Comparison of ENCODE assay signal across 26 cellular contexts in the genomic region with DNA sequence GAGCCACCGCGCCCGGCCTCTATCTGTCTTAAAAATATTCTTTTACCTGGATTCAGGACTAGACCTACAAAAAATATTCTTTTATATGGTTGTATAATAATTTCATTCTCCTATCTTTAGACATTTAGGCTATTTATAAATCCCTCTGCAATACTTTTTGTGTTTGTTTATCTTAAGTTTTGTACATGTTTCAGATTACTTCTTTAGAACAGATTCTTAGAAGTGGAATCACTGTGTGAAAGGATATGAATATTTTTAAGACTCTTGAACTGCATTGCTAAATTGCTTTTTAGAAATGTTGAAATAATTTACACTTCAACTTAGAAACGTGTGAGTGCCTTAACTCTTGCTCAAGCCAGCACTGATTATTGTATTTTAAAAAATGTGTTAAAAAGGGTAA.
DNase-seq lines count a peak whose midpoint lies in the region; ATAC-seq, FAIRE-seq and TF ChIP-seq lines count a peak whose summit lies in the region.
"Had no signal": no experiment of that assay in that cellular context is flagged by ENCODE, and none has a peak within 500 bp of the region (broad histone marks: within the 10 kb centered on the region; RNA-seq: fewer than 3 reads in every experiment).

No MANE protein-coding gene starts in this region.

- 0 out of 2 replicates have a peak overlapping the region, but pooled peaks have one; percentile 35 for H3K4me2 ChIP-seq in IMR-90 (ENCODE audit: low read depth, low read length)
- no peak overlapping the region for H3K4me2 ChIP-seq in K562 (ENCODE audit: insufficient read depth, low read length)
- H3K4me2 ChIP-seq: A549, BLaER1 had no signal

- H2AK9ac ChIP-seq in IMR-90 (replicated peaks; ENCODE audit: low read depth, low read length, poor library complexity) = no peak overlapping the region

- POLR2A ChIA-PET in IMR-90 (lab: Charles Lee; ENCODE audit: unreplicated experiment) (no interaction called here), K562 (lab: Yijun Ruan, JAX) (no interaction called here)
- POLR2A ChIA-PET in activated CD4-positive, alpha-beta memory T cell treated with anti-CD3 and anti-CD28 coated beads, Interleukin-2, amount 10 ng/mL, durations not matched to agents 7 days and 5 days (lab: Charles Lee) = no interaction called here
- POLR2A ChIA-PET in CD8-positive, alpha-beta memory T cell (lab: Charles Lee) = no interaction called here

- H3K79me2 ChIP-seq in ACC112 (ENCODE audit: control insufficient read depth, insufficient read depth, low read length, unreplicated experiment) = no peaks in the 10 kb centered on the region
- H3K79me2 ChIP-seq in K562 (ENCODE audit: control insufficient read depth, insufficient read depth, low read length) = no peaks in the 10 kb centered on the region

- no peak for TF ChIP-seq CTCF in IMR-90 (conservative IDR thresholded peaks at IDR 0.05; ENCODE audit: low read depth, low read length)
- no peak for TF ChIP-seq CTCF in K562 (IDR thresholded peaks at IDR 0.05 in 2 of 3, conservative IDR thresholded peaks at IDR 0.05 in 1 of 3; ENCODE audit: insufficient read depth in 2 of 3, low read depth in 1 of 3, low read length in 3 of 3)

- H3K4me3 ChIP-seq in ACC112 (ENCODE audit: low read depth, low read length) (no peak overlapping the region), IMR-90 (ENCODE audit: insufficient read depth, low read depth, low read length) (no peak overlapping the region), K562 (no peak overlapping the region)
- no peak overlapping the region for H3K4me3 ChIP-seq in CD8-positive, alpha-beta memory T cell (ENCODE audit: low read length)
- H3K4me3 ChIP-seq: A549, BLaER1, GM12878 had no signal

- H3K56ac ChIP-seq in IMR-90 (ENCODE audit: extremely low read depth, insufficient read depth, low read length) = no peak overlapping the region

- no peak overlapping the region for H3K4ac ChIP-seq in IMR-90 (ENCODE audit: low read depth, low read length)

- TF ChIP-seq EP300 in K562 (IDR thresholded peaks at IDR 0.05; ENCODE audit: low read length) = no peak

- H3K23ac ChIP-seq in IMR-90 (ENCODE audit: low read depth, low read length) = no peak overlapping the region

- H3K27ac ChIP-seq in ACC112 (ENCODE audit: low read depth, low read length) = peak overlapping the region; percentile 10; the same call in 1 of the 2 replicates
- H3K27ac ChIP-seq in IMR-90 (ENCODE audit: insufficient read depth, low read length) = no peak overlapping the region
- H3K27ac ChIP-seq in K562 (ENCODE audit: extremely low read depth, low read depth, low read length) = no peak overlapping the region
- H3K27ac ChIP-seq in CD8-positive, alpha-beta memory T cell (ENCODE audit: low read depth, low read length) = no peak overlapping the region
- H3K27ac ChIP-seq: 22Rv1, A549, BLaER1 had no signal

- H2BK5ac ChIP-seq in IMR-90 (ENCODE audit: low read depth, low read length, poor library complexity, severe bottlenecking) = peak overlapping the region; percentile 54

- H3K18ac ChIP-seq in IMR-90 (ENCODE audit: low read depth, low read length) = no peak overlapping the region

- ATAC-seq in IMR-90 (ENCODE audit: low read depth) (peak; percentile 37; the same call in 1 of the 2 replicates), K562 (no peak)
- ATAC-seq in activated naive CD8-positive, alpha-beta T cell treated with anti-CD3 and anti-CD28 coated beads, Interleukin-2, amount 50 U/mL, for 24 hours = no peak
- ATAC-seq: A549, GM12878 had no signal

- no peak overlapping the region for H3K4me3 Mint-ChIP-seq in activated CD4-positive, alpha-beta memory T cell treated with anti-CD3 and anti-CD28 coated beads, Interleukin-2, amount 10 ng/mL, durations not matched to agents 7 days and 5 days
- H3K4me3 Mint-ChIP-seq in activated naive CD8-positive, alpha-beta T cell treated with anti-CD3 and anti-CD28 coated beads, Interleukin-2, amount 50 U/mL, for 24 hours = no peak overlapping the region
- H3K4me3 Mint-ChIP-seq in CD8-positive, alpha-beta memory T cell = no peak overlapping the region
- H3K4me3 Mint-ChIP-seq: CD14-positive monocyte; CD4-positive, alpha-beta memory T cell; CD4-positive, CD25-positive, alpha-beta regulatory T cell had no signal

- no TSS peak for BruUV-seq in IMR-90 (replicated peaks; lab: Mats Ljungman, UMichigan)
- no TSS peak for BruUV-seq in K562 (replicated peaks; lab: Mats Ljungman, UMichigan)

- no peaks in the 10 kb centered on the region for H3K79me1 ChIP-seq in IMR-90 (ENCODE audit: low read depth in 1 of 2, low read length in 2 of 2)

- no peak overlapping the region for H2BK120ac ChIP-seq in IMR-90 (ENCODE audit: low read depth, low read length)

- no peak overlapping the region for H4K5ac ChIP-seq in IMR-90 (ENCODE audit: low read depth, low read length)

- no peak overlapping the region for H2BK15ac ChIP-seq in IMR-90 (ENCODE audit: low read depth, low read length)

- H3K27me3 Mint-ChIP-seq in activated CD4-positive, alpha-beta memory T cell treated with anti-CD3 and anti-CD28 coated beads, Interleukin-2, amount 10 ng/mL, durations not matched to agents 7 days and 5 days = peaks cover 2% of the 10 kb centered on the region
- no peaks in the 10 kb centered on the region for H3K27me3 Mint-ChIP-seq in activated naive CD8-positive, alpha-beta T cell treated with anti-CD3 and anti-CD28 coated beads, Interleukin-2, amount 50 U/mL, for 24 hours
- H3K27me3 Mint-ChIP-seq in CD8-positive, alpha-beta memory T cell = peaks cover 0 to 3% of the 10 kb centered on the region in 2 donors
- H3K27me3 Mint-ChIP-seq: CD4-positive, alpha-beta memory T cell had no signal

- H4K20me1 ChIP-seq in IMR-90 (ENCODE audit: insufficient read depth, low read length) (no peaks in the 10 kb centered on the region), K562 (replicated peaks; ENCODE audit: control insufficient read depth, insufficient read depth, low read length) (no peaks in the 10 kb centered on the region)
- H4K20me1 ChIP-seq: BLaER1 had no signal

- H3K4me1 ChIP-seq in ACC112 (ENCODE audit: control insufficient read depth, insufficient read depth, low read length, unreplicated experiment) (peaks cover 55% of the 10 kb centered on the region), IMR-90 (ENCODE audit: control insufficient read depth, insufficient read depth, low read length) (peaks cover 1% of the 10 kb centered on the region; the same call in 1 of the 2 replicates), K562 (replicated peaks in 1 of 2; ENCODE audit: control insufficient read depth in 2 of 2, insufficient read depth in 2 of 2, low read length in 2 of 2) (peaks cover 0 to 7% of the 10 kb centered on the region in 2 experiments; a peak in 2 of 5 replicates)
- no peaks in the 10 kb centered on the region for H3K4me1 ChIP-seq in CD8-positive, alpha-beta memory T cell (ENCODE audit: insufficient read depth, low read length)
- H3K4me1 ChIP-seq: A549, BE2C, BLaER1, Caco-2 had no signal

- H4K8ac ChIP-seq in IMR-90 (ENCODE audit: low read depth in 2 of 2, low read length in 2 of 2) = no peak overlapping the region

- no peak overlapping the region for H3K27ac Mint-ChIP-seq in activated CD4-positive, alpha-beta memory T cell treated with anti-CD3 and anti-CD28 coated beads, Interleukin-2, amount 10 ng/mL, durations not matched to agents 7 days and 5 days
- H3K27ac Mint-ChIP-seq in activated naive CD8-positive, alpha-beta T cell treated with anti-CD3 and anti-CD28 coated beads, Interleukin-2, amount 50 U/mL, for 24 hours = no peak overlapping the region
- no peak overlapping the region for H3K27ac Mint-ChIP-seq in CD8-positive, alpha-beta memory T cell
- H3K27ac Mint-ChIP-seq: CD14-positive monocyte; CD4-positive, alpha-beta memory T cell; CD4-positive, CD25-positive, alpha-beta regulatory T cell had no signal

- no CpG with 5 or more reads among the region's 4 CpGs for WGBS in IMR-90 (ENCODE audit: extremely low coverage in 2 of 2, insufficient read length in 1 of 2), 2 experiments
- whole genome bisulfite sequencing in K562 (ENCODE audit: insufficient coverage, low coverage, missing lambda C conversion rate) = 75% methylated on average over 4 of the region's 4 CpGs

- no peak overlapping the region for H4K91ac ChIP-seq in IMR-90 (ENCODE audit: insufficient read depth, low read depth, low read length)

- H3K9me3 ChIP-seq in IMR-90 (ENCODE audit: control insufficient read depth, insufficient read depth, low read length) = no peaks in the 10 kb centered on the region
- no peaks in the 10 kb centered on the region; the same call in 1 of the 2 replicates for H3K9me3 ChIP-seq in K562 (replicated peaks; ENCODE audit: control insufficient read depth, insufficient read depth, low read depth, low read length)
- no peaks in the 10 kb centered on the region for H3K9me3 ChIP-seq in CD8-positive, alpha-beta memory T cell (ENCODE audit: low read length)
- H3K9me3 ChIP-seq: A549, BE2C, BLaER1, Caco-2 had no signal

- FAIRE-seq in K562 (lab: Jason Lieb, UNC) = no peak
- FAIRE-seq: A549, D721Med, GM12878, GM12892, GM18507 had no signal

- DNase-seq in IMR-90 (peak; percentile 35), K562 (ENCODE audit: extremely low read depth in 1 of 4, low spot score in 3 of 4) (no peak), fibroblast of gingiva (ENCODE audit: low read depth) (peak; percentile 44), inferior parietal cortex (ENCODE audit: extremely low spot score) (no peak)
- DNase-seq in activated CD4-positive, alpha-beta memory T cell treated with anti-CD3 and anti-CD28 coated beads, Interleukin-2, amount 10 ng/mL, durations not matched to agents 7 days and 5 days = no peak
- no peak for DNase-seq in activated naive CD8-positive, alpha-beta T cell treated with anti-CD3 and anti-CD28 coated beads, Interleukin-2, amount 50 U/mL, for 24 hours
- no peak for DNase-seq in CD8-positive, alpha-beta memory T cell
- DNase-seq: ACHN; BE2C; C1 segment of cervical spinal cord; Caco-2; Calu3; CD4-positive, alpha-beta memory T cell; CD4-positive, CD25-positive, alpha-beta regulatory T cell; DMS79 treated with DMSO at 0.1 percent for 48 hours; EL; GDM1 had no signal

- H3K36me3 Mint-ChIP-seq in activated CD4-positive, alpha-beta memory T cell treated with anti-CD3 and anti-CD28 coated beads, Interleukin-2, amount 10 ng/mL, durations not matched to agents 7 days and 5 days (ENCODE audit: low read depth) = no peaks in the 10 kb centered on the region
- H3K36me3 Mint-ChIP-seq in activated naive CD8-positive, alpha-beta T cell treated with anti-CD3 and anti-CD28 coated beads, Interleukin-2, amount 50 U/mL, for 24 hours (ENCODE audit: low read depth) = no peaks in the 10 kb centered on the region
- H3K36me3 Mint-ChIP-seq in CD8-positive, alpha-beta memory T cell = no peaks in the 10 kb centered on the region
- H3K36me3 Mint-ChIP-seq: CD14-positive monocyte; CD4-positive, alpha-beta memory T cell; CD4-positive, CD25-positive, alpha-beta regulatory T cell had no signal

- no peaks in the 10 kb centered on the region for H3K4me1 Mint-ChIP-seq in activated CD4-positive, alpha-beta memory T cell treated with anti-CD3 and anti-CD28 coated beads, Interleukin-2, amount 10 ng/mL, durations not matched to agents 7 days and 5 days
- no peaks in the 10 kb centered on the region for H3K4me1 Mint-ChIP-seq in activated naive CD8-positive, alpha-beta T cell treated with anti-CD3 and anti-CD28 coated beads, Interleukin-2, amount 50 U/mL, for 24 hours
- H3K4me1 Mint-ChIP-seq in CD8-positive, alpha-beta memory T cell = no peaks in the 10 kb centered on the region
- H3K4me1 Mint-ChIP-seq: CD14-positive monocyte; CD4-positive, alpha-beta memory T cell had no signal

- dilution Hi-C loops in IMR-90 (cut with HindIII; ENCODE audit: low sequenced_read_pairs, unreplicated experiment) = no loop called here

- no peak overlapping the region for H2BK20ac ChIP-seq in IMR-90 (ENCODE audit: low read depth, low read length)

- H3K9me3 Mint-ChIP-seq in activated CD4-positive, alpha-beta memory T cell treated with anti-CD3 and anti-CD28 coated beads, Interleukin-2, amount 10 ng/mL, durations not matched to agents 7 days and 5 days = no peaks in the 10 kb centered on the region
- no peaks in the 10 kb centered on the region for H3K9me3 Mint-ChIP-seq in activated naive CD8-positive, alpha-beta T cell treated with anti-CD3 and anti-CD28 coated beads, Interleukin-2, amount 50 U/mL, for 24 hours
- no peaks in the 10 kb centered on the region for H3K9me3 Mint-ChIP-seq in CD8-positive, alpha-beta memory T cell
- H3K9me3 Mint-ChIP-seq: CD14-positive monocyte; CD4-positive, alpha-beta memory T cell; CD4-positive, CD25-positive, alpha-beta regulatory T cell had no signal

- H3K36me3 ChIP-seq in ACC112 (ENCODE audit: insufficient read depth, low read length) = peaks cover 4% of the 10 kb centered on the region; the same call in 1 of the 2 replicates
- H3K36me3 ChIP-seq in IMR-90 (ENCODE audit: control insufficient read depth, insufficient read depth, low read length) = no peaks in the 10 kb centered on the region
- no peaks in the 10 kb centered on the region for H3K36me3 ChIP-seq in K562 (ENCODE audit: control insufficient read depth, insufficient read depth, low read length)
- H3K36me3 ChIP-seq in CD8-positive, alpha-beta memory T cell (ENCODE audit: insufficient read depth, low read length) = no peaks in the 10 kb centered on the region
- H3K36me3 ChIP-seq: BE2C, BLaER1 had no signal

- TF ChIP-seq POLR2A in IMR-90 (IDR thresholded peaks at IDR 0.05; ENCODE audit: low read depth, low read length) (no peak), K562 (conservative IDR thresholded peaks at IDR 0.05) (no peak)

- H3K14ac ChIP-seq in IMR-90 (replicated peaks; ENCODE audit: low read depth, low read length) = no peak overlapping the region

- intact Hi-C loops in IMR-90 (cut with micrococcal nuclease) (no loop called here), K562 (cut with micrococcal nuclease) (no loop called here)

- CTCF ChIA-PET in IMR-90 (lab: Yijun Ruan, JAX) (no interaction called here), K562 (lab: Yijun Ruan, JAX; ENCODE audit: low intra/inter-chr PET ratio) (no interaction called here)
- CTCF ChIA-PET in activated CD4-positive, alpha-beta memory T cell treated with anti-CD3 and anti-CD28 coated beads, Interleukin-2, amount 10 ng/mL, durations not matched to agents 7 days and 5 days (lab: Charles Lee) = no interaction called here
- CTCF ChIA-PET in CD8-positive, alpha-beta memory T cell (lab: Charles Lee) = no interaction called here

- no peak overlapping the region for H2AFZ ChIP-seq in ACC112 (ENCODE audit: low read length, unreplicated experiment)
- H2AFZ ChIP-seq in IMR-90 (replicated peaks; ENCODE audit: low read length, poor library complexity) = no peak overlapping the region
- H2AFZ ChIP-seq in K562 (ENCODE audit: low read depth, low read length) = no peak overlapping the region

- H3K27me3 ChIP-seq in ACC112 (ENCODE audit: insufficient read depth, low read length) (no peaks in the 10 kb centered on the region), IMR-90 (ENCODE audit: control insufficient read depth, insufficient read depth, low read length) (no peaks in the 10 kb centered on the region), K562 (ENCODE audit: control insufficient read depth in 2 of 2, insufficient read depth in 2 of 2, low read length in 2 of 2) (no peaks in the 10 kb centered on the region)
- H3K27me3 ChIP-seq in CD8-positive, alpha-beta memory T cell (ENCODE audit: insufficient read depth, low read length, poor library complexity, severe bottlenecking) = no peaks in the 10 kb centered on the region
- H3K27me3 ChIP-seq: BLaER1 had no signal

- H3K9me1 ChIP-seq in IMR-90 (ENCODE audit: insufficient read depth, low read length) (no peaks in the 10 kb centered on the region), K562 (ENCODE audit: control insufficient read depth, insufficient read depth, low read length) (no peaks in the 10 kb centered on the region)

- TF ChIP-seq RAD21 in IMR-90 (IDR thresholded peaks at IDR 0.05; ENCODE audit: low read length) (no peak), K562 (CRISPR knock-in tag; conservative IDR thresholded peaks at IDR 0.05 in 1 of 2, IDR thresholded peaks at IDR 0.05 in 1 of 2) (no peak)

- no peak overlapping the region for H3K9ac ChIP-seq in IMR-90 (ENCODE audit: low read depth, low read length)
- H3K9ac ChIP-seq in K562 (ENCODE audit: insufficient read depth in 1 of 2, low read depth in 2 of 2, low read length in 2 of 2) = no peak overlapping the region
- H3K9ac ChIP-seq: BLaER1 had no signal

- no peak overlapping the region for H2AK5ac ChIP-seq in IMR-90 (ENCODE audit: low read depth, low read length)

- in situ Hi-C loops in IMR-90 (cut with MboI; ENCODE audit: low sequenced_read_pairs) (no loop called here), K562 (cut with MboI) (no loop called here)

Comparison
In these comparisons a context has a peak if more than half of its experiments do, and no peak if none do; other contexts are left out.
1. DNase-seq: peak in IMR-90 (single experiment) and fibroblast of gingiva (single experiment); none in K562 (0 of 4), activated CD4-positive, alpha-beta memory T cell treated with anti-CD3 and anti-CD28 coated beads, Interleukin-2, amount 10 ng/mL, durations not matched to agents 7 days and 5 days (single experiment), activated naive CD8-positive, alpha-beta T cell treated with anti-CD3 and anti-CD28 coated beads, Interleukin-2, amount 50 U/mL, for 24 hours (single experiment), inferior parietal cortex (single experiment) and CD8-positive, alpha-beta memory T cell (0 of 5).